1 cellular context compared by ENCODE assay signal in the genomic region with DNA sequence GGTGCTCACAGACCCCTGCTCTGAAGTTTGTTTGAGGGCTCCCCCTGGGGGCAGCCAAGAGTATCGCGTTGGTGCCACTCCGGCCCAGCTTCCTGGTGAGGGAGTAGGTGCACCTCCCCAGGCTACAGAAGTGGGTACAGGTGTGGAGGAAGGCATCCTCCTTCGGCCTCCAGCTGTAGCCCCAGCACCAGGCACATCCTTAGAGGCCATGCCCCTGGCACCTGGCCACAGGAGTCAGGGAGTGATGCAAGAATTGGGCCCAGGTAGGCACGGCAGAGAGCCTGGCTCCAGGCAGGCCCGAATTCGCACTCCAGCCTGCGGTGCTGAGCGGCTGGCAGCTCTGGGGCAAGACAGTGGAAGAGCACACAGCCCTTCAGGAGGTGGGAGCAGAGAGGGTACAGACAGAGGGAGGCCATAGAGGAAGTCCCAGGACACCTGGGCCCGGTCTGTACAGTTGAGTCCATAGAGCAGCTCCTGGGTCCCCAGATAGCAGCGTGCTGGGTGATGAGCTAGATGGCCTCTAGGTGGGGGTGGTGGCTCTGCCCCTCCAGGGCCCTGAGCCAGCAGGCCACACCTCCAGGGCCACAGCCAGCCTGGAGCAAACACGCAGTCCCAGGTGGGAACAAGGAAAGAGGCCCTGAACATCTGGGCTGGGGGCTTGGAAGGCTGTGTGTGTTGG.
TF ChIP-seq lines count a peak whose summit lies in the region.

No MANE protein-coding gene starts in this region.

TF ChIP-seq in H1, 55 proteins besides CTCF, POLR2A, EP300 and RAD21:
- TF ChIP-seq SP2 (IDR thresholded peaks at IDR 0.05; ENCODE audit: low read length), result no peak
- TF ChIP-seq SP1 (IDR thresholded peaks at IDR 0.05; ENCODE audit: low read depth, low read length), result no peak
- TF ChIP-seq RBBP5 (IDR thresholded peaks at IDR 0.05; ENCODE audit: borderline replicate concordance, low read depth, low read length), result no peak
- no peak for TF ChIP-seq CHD1 (IDR thresholded peaks at IDR 0.05; ENCODE audit: low read depth, low read length)
- TF ChIP-seq KDM5A (IDR thresholded peaks at IDR 0.05; ENCODE audit: low read length), result no peak
- TF ChIP-seq EZH2 (IDR thresholded peaks at IDR 0.05; ENCODE audit: low read depth, low read length, severe bottlenecking), result no peak
- no peak for TF ChIP-seq HDAC6 (IDR thresholded peaks at IDR 0.05; ENCODE audit: low read depth, low read length)
- TF ChIP-seq NANOG (IDR thresholded peaks at IDR 0.05; ENCODE audit: insufficient read depth, low read depth, low read length, poor library complexity, severe bottlenecking), result no peak
- no peak for TF ChIP-seq FOSL1 (IDR thresholded peaks at IDR 0.05; ENCODE audit: insufficient read depth, low read depth, low read length)
- TF ChIP-seq SP4 (IDR thresholded peaks at IDR 0.05; ENCODE audit: low read length), result no peak
- TF ChIP-seq, protein P1, sequence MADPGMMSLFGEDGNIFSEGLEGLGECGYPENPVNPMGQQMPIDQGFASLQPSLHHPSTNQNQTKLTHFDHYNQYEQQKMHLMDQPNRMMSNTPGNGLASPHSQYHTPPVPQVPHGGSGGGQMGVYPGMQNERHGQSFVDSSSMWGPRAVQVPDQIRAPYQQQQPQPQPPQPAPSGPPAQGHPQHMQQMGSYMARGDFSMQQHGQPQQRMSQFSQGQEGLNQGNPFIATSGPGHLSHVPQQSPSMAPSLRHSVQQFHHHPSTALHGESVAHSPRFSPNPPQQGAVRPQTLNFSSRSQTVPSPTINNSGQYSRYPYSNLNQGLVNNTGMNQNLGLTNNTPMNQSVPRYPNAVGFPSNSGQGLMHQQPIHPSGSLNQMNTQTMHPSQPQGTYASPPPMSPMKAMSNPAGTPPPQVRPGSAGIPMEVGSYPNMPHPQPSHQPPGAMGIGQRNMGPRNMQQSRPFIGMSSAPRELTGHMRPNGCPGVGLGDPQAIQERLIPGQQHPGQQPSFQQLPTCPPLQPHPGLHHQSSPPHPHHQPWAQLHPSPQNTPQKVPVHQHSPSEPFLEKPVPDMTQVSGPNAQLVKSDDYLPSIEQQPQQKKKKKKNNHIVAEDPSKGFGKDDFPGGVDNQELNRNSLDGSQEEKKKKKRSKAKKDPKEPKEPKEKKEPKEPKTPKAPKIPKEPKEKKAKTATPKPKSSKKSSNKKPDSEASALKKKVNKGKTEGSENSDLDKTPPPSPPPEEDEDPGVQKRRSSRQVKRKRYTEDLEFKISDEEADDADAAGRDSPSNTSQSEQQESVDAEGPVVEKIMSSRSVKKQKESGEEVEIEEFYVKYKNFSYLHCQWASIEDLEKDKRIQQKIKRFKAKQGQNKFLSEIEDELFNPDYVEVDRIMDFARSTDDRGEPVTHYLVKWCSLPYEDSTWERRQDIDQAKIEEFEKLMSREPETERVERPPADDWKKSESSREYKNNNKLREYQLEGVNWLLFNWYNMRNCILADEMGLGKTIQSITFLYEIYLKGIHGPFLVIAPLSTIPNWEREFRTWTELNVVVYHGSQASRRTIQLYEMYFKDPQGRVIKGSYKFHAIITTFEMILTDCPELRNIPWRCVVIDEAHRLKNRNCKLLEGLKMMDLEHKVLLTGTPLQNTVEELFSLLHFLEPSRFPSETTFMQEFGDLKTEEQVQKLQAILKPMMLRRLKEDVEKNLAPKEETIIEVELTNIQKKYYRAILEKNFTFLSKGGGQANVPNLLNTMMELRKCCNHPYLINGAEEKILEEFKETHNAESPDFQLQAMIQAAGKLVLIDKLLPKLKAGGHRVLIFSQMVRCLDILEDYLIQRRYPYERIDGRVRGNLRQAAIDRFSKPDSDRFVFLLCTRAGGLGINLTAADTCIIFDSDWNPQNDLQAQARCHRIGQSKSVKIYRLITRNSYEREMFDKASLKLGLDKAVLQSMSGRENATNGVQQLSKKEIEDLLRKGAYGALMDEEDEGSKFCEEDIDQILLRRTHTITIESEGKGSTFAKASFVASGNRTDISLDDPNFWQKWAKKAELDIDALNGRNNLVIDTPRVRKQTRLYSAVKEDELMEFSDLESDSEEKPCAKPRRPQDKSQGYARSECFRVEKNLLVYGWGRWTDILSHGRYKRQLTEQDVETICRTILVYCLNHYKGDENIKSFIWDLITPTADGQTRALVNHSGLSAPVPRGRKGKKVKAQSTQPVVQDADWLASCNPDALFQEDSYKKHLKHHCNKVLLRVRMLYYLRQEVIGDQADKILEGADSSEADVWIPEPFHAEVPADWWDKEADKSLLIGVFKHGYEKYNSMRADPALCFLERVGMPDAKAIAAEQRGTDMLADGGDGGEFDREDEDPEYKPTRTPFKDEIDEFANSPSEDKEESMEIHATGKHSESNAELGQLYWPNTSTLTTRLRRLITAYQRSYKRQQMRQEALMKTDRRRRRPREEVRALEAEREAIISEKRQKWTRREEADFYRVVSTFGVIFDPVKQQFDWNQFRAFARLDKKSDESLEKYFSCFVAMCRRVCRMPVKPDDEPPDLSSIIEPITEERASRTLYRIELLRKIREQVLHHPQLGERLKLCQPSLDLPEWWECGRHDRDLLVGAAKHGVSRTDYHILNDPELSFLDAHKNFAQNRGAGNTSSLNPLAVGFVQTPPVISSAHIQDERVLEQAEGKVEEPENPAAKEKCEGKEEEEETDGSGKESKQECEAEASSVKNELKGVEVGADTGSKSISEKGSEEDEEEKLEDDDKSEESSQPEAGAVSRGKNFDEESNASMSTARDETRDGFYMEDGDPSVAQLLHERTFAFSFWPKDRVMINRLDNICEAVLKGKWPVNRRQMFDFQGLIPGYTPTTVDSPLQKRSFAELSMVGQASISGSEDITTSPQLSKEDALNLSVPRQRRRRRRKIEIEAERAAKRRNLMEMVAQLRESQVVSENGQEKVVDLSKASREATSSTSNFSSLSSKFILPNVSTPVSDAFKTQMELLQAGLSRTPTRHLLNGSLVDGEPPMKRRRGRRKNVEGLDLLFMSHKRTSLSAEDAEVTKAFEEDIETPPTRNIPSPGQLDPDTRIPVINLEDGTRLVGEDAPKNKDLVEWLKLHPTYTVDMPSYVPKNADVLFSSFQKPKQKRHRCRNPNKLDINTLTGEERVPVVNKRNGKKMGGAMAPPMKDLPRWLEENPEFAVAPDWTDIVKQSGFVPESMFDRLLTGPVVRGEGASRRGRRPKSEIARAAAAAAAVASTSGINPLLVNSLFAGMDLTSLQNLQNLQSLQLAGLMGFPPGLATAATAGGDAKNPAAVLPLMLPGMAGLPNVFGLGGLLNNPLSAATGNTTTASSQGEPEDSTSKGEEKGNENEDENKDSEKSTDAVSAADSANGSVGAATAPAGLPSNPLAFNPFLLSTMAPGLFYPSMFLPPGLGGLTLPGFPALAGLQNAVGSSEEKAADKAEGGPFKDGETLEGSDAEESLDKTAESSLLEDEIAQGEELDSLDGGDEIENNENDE (IDR thresholded peaks at IDR 0.05; ENCODE audit: insufficient replicate concordance, low read length), result no peak
- no peak for TF ChIP-seq KDM4A (IDR thresholded peaks at IDR 0.05; ENCODE audit: low read depth, low read length, severe bottlenecking)
- no peak for TF ChIP-seq CTBP2 (IDR thresholded peaks at IDR 0.05; ENCODE audit: borderline replicate concordance, insufficient read depth, insufficient read length, low read length)
- TF ChIP-seq ZNF274 (IDR thresholded peaks at IDR 0.05; ENCODE audit: borderline replicate concordance, extremely low read depth, low read length), result no peak
- TF ChIP-seq TAF7 (optimal IDR thresholded peaks at IDR 0.05; ENCODE audit: borderline replicate concordance, low read depth, low read length), result no peak
- peak; percentile 56; the same call in 1 of the 2 replicates for TF ChIP-seq GABPA (IDR thresholded peaks at IDR 0.05; ENCODE audit: borderline replicate concordance, insufficient read depth, low read length)
- no peak for TF ChIP-seq POU5F1 (IDR thresholded peaks at IDR 0.05; ENCODE audit: low read depth, low read length)
- TF ChIP-seq, protein P2, sequence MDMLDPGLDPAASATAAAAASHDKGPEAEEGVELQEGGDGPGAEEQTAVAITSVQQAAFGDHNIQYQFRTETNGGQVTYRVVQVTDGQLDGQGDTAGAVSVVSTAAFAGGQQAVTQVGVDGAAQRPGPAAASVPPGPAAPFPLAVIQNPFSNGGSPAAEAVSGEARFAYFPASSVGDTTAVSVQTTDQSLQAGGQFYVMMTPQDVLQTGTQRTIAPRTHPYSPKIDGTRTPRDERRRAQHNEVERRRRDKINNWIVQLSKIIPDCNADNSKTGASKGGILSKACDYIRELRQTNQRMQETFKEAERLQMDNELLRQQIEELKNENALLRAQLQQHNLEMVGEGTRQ (IDR thresholded peaks at IDR 0.05; ENCODE audit: low read length), result no peak
- no peak for TF ChIP-seq CBX5 (IDR thresholded peaks at IDR 0.05; ENCODE audit: low read depth, low read length)
- no peak for TF ChIP-seq CHD2 (IDR thresholded peaks at IDR 0.05; ENCODE audit: low read length)
- no peak for TF ChIP-seq YY1 (IDR thresholded peaks at IDR 0.05; ENCODE audit: low read depth, low read length)
- no peak for TF ChIP-seq SIRT6 (IDR thresholded peaks at IDR 0.05; ENCODE audit: low read length)
- TF ChIP-seq BCL11A (IDR thresholded peaks at IDR 0.05; ENCODE audit: low read depth in 2 of 2, low read length in 2 of 2), result no peak
- TF ChIP-seq, protein P3, sequence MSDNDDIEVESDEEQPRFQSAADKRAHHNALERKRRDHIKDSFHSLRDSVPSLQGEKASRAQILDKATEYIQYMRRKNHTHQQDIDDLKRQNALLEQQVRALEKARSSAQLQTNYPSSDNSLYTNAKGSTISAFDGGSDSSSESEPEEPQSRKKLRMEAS (IDR thresholded peaks at IDR 0.05), result 0 out of 2 replicates have a peak, but pooled peaks have one; percentile 32
- 0 out of 2 replicates have a peak, but pooled peaks have one; percentile 14 for TF ChIP-seq TBP (IDR thresholded peaks at IDR 0.05; ENCODE audit: low read depth, low read length)
- TF ChIP-seq CEBPB (IDR thresholded peaks at IDR 0.05; ENCODE audit: low read depth, low read length), result no peak
- TF ChIP-seq, protein P4, sequence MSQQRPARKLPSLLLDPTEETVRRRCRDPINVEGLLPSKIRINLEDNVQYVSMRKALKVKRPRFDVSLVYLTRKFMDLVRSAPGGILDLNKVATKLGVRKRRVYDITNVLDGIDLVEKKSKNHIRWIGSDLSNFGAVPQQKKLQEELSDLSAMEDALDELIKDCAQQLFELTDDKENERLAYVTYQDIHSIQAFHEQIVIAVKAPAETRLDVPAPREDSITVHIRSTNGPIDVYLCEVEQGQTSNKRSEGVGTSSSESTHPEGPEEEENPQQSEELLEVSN (IDR thresholded peaks at IDR 0.05), result no peak
- no peak for TF ChIP-seq ASH2L (IDR thresholded peaks at IDR 0.05; ENCODE audit: low read length)
- TF ChIP-seq RXRA (IDR thresholded peaks at IDR 0.05; ENCODE audit: insufficient read depth, low read depth, low read length), result no peak
- TF ChIP-seq GTF2F1 (IDR thresholded peaks at IDR 0.05; ENCODE audit: borderline replicate concordance, low read depth, low read length), result no peak
- TF ChIP-seq KDM1A (IDR thresholded peaks at IDR 0.05; ENCODE audit: borderline replicate concordance, low read length), result no peak
- TF ChIP-seq SUZ12 (IDR thresholded peaks at IDR 0.05; ENCODE audit: low read length), result no peak; the same call in 1 of the 2 replicates
- no peak for TF ChIP-seq TEAD4 (IDR thresholded peaks at IDR 0.05; ENCODE audit: low read depth, low read length)
- TF ChIP-seq EGR1 (IDR thresholded peaks at IDR 0.05; ENCODE audit: borderline replicate concordance, low read depth, low read length), result no peak
- TF ChIP-seq RNF2 (IDR thresholded peaks at IDR 0.05; ENCODE audit: borderline replicate concordance, low read depth, low read length, missing control alignments, poor library complexity, severe bottlenecking), result no peak
- TF ChIP-seq RFX5 (IDR thresholded peaks at IDR 0.05; ENCODE audit: borderline replicate concordance, low read depth, low read length), result no peak
- TF ChIP-seq SIX5 (IDR thresholded peaks at IDR 0.05; ENCODE audit: low read depth, low read length), result no peak
- TF ChIP-seq MAFK (IDR thresholded peaks at IDR 0.05; ENCODE audit: low read depth, low read length), result no peak
- peak; percentile 49 for TF ChIP-seq CREB1 (IDR thresholded peaks at IDR 0.05)
- TF ChIP-seq, protein P5, sequence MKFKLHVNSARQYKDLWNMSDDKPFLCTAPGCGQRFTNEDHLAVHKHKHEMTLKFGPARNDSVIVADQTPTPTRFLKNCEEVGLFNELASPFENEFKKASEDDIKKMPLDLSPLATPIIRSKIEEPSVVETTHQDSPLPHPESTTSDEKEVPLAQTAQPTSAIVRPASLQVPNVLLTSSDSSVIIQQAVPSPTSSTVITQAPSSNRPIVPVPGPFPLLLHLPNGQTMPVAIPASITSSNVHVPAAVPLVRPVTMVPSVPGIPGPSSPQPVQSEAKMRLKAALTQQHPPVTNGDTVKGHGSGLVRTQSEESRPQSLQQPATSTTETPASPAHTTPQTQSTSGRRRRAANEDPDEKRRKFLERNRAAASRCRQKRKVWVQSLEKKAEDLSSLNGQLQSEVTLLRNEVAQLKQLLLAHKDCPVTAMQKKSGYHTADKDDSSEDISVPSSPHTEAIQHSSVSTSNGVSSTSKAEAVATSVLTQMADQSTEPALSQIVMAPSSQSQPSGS (IDR thresholded peaks at IDR 0.05; ENCODE audit: low read length), result no peak
- TF ChIP-seq SIN3A (conservative IDR thresholded peaks at IDR 0.05 in 1 of 2, IDR thresholded peaks at IDR 0.05 in 1 of 2; ENCODE audit: low read depth in 1 of 2, low read length in 2 of 2), result peak in 1 of 2 experiments; percentile 47; a peak in 1 of 4 replicates
- TF ChIP-seq CBX8 (IDR thresholded peaks at IDR 0.05; ENCODE audit: borderline replicate concordance, low read depth, low read length), result no peak
- TF ChIP-seq POLR2AphosphoS5 (IDR thresholded peaks at IDR 0.05; ENCODE audit: low read depth, low read length), result no peak
- no peak for TF ChIP-seq JUN (IDR thresholded peaks at IDR 0.05; ENCODE audit: low read depth, low read length)
- TF ChIP-seq HDAC2 (IDR thresholded peaks at IDR 0.05; ENCODE audit: borderline replicate concordance in 1 of 2, low read depth in 2 of 2, low read length in 2 of 2), result 0 out of 4 replicates have a peak, but pooled peaks of 1 of the 2 experiments have one; percentile 15
- no peak for TF ChIP-seq NRF1 (IDR thresholded peaks at IDR 0.05; ENCODE audit: low read depth, low read length)
- no peak for TF ChIP-seq PHF8 (conservative IDR thresholded peaks at IDR 0.05; ENCODE audit: low read depth, low read length)
- no peak for TF ChIP-seq BRCA1 (IDR thresholded peaks at IDR 0.05; ENCODE audit: low read depth, low read length)
- no peak for TF ChIP-seq TCF12 (IDR thresholded peaks at IDR 0.05; ENCODE audit: low read depth, low read length)
- no peak for TF ChIP-seq JUND (IDR thresholded peaks at IDR 0.05; ENCODE audit: low read length)
TF ChIP-seq in H1: peak in this region for 6.
